7 cellular contexts compared by ENCODE assay signal in the genomic region with DNA sequence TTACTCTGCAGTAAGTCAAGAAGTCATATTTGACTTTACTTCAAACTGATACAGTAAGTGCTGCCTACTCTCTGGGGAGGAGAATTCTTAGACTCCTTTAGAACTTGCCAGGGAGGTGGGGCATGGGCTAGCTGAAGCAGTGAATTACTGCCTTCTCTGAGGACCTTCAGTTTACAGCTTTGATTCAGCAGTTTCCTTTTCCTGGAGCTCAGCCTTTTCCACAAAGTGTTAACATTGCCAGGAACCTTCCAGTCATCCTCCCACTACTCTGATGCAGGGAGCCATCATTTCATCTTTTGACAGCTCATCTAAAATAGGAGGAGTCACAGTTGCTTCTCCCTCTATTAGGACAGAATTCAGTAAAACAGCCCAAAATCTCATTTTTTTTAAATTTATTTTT.
DNase-seq lines count a peak whose midpoint lies in the region; ATAC-seq, FAIRE-seq and TF ChIP-seq lines count a peak whose summit lies in the region.

No MANE protein-coding gene starts in this region.

- H2AFZ ChIP-seq in DND-41 (ENCODE audit: low read depth, low read length): no peak overlapping the region

- H3K27me3 ChIP-seq in DND-41 (ENCODE audit: insufficient read depth, low read length, poor library complexity) (no peaks in the 10 kb centered on the region), neutrophil (no peaks in the 10 kb centered on the region)

- 0 out of 3 replicates have a peak, but pooled peaks have one; percentile 25 for ATAC-seq in DND-41 (ENCODE audit: insufficient read depth, low read depth)

- peaks cover 89% of the 10 kb centered on the region for H3K36me3 ChIP-seq in DND-41 (ENCODE audit: insufficient read depth, low read length)
- peaks cover 84% of the 10 kb centered on the region for H3K36me3 ChIP-seq in neutrophil

- DNase-seq in DND-41 (no peak), NAMALWA (ENCODE audit: low spot score) (peak; percentile 28), cerebellar cortex (ENCODE audit: low spot score) (peak; percentile 11), GM19239 (ENCODE audit: insufficient read length, low spot score) (no peak), OCI-M1 (lab: John Stamatoyannopoulos, UW) (no peak)
- no peak for DNase-seq in activated effector memory CD4-positive, alpha-beta T cell treated with Interleukin-2 at 50 U/mL for 16 hours

- H3K27ac ChIP-seq in DND-41 (ENCODE audit: low read length) (no peak overlapping the region), neutrophil (peak overlapping the region; percentile 27)

- H3K4me2 ChIP-seq in DND-41 (ENCODE audit: insufficient read depth, low read length): no peak overlapping the region

- H3K4me3 ChIP-seq in DND-41 (ENCODE audit: low read depth in 1 of 2, low read length in 2 of 2) (no peak overlapping the region), neutrophil (ENCODE audit: low read depth in 1 of 2, low read length in 1 of 2) (no peak overlapping the region)

- peaks cover 13% of the 10 kb centered on the region for H4K20me1 ChIP-seq in DND-41 (ENCODE audit: insufficient read depth, low read length)

- TF ChIP-seq CTCF in DND-41 (IDR thresholded peaks at IDR 0.05; ENCODE audit: borderline replicate concordance, extremely low read depth, low read length, poor library complexity, severe bottlenecking) (no peak), neutrophil (IDR thresholded peaks at IDR 0.05) (no peak)

- H3K4me1 ChIP-seq in DND-41 (ENCODE audit: insufficient read depth, low read length) (no peaks in the 10 kb centered on the region), neutrophil (ENCODE audit: control insufficient read depth in 1 of 2, insufficient read depth in 1 of 2, low read depth in 1 of 2, low read length in 1 of 2) (peaks cover 7 to 12% of the 10 kb centered on the region in 2 experiments)

- H3K9me3 ChIP-seq in DND-41 (ENCODE audit: insufficient read depth, low read length, severe bottlenecking): no peaks in the 10 kb centered on the region
- H3K9me3 ChIP-seq in neutrophil: no peaks in the 10 kb centered on the region

- no peak overlapping the region for H3K9ac ChIP-seq in DND-41 (ENCODE audit: low read depth, low read length)

- no peak for FAIRE-seq in GM19239 (lab: Jason Lieb, UNC)

- H3K79me2 ChIP-seq in DND-41 (ENCODE audit: insufficient read depth, low read length): no peaks in the 10 kb centered on the region; the same call in 1 of the 2 replicates

Comparison
In these comparisons a context has a peak if more than half of its experiments do, and no peak if none do; other contexts are left out.
1. DNase-seq: peak in NAMALWA (single experiment) and cerebellar cortex (single experiment); none in DND-41 (single experiment), activated effector memory CD4-positive, alpha-beta T cell treated with Interleukin-2 at 50 U/mL for 16 hours (single experiment), GM19239 (single experiment) and OCI-M1 (single experiment).